8 cellular contexts compared by ENCODE assay signal in genomic region chr10:17483079-17483478, GRCh38. TPM values are rescaled to one million over a fixed set of nuclear protein-coding genes. Genes with fewer than 3 reads are reported as not detected.
"Had no signal": no experiment of that assay in that cellular context is flagged by ENCODE, and none has a peak within 500 bp of the region (broad histone marks: within the 10 kb centered on the region; RNA-seq: fewer than 3 reads in every experiment).

No MANE protein-coding gene starts in this region.

- H3K36me3 Mint-ChIP-seq: IgD-negative memory B cell had no signal

- H3K4me3 Mint-ChIP-seq: IgD-negative memory B cell had no signal

- H3K4me1 ChIP-seq: HAP-1 had no signal

- H3K9ac ChIP-seq: GM23248 had no signal

- DNase-seq: GM23248, GOT3, H7 had no signal

- H3K9me3 ChIP-seq: HAP-1 had no signal

- H2AFZ ChIP-seq: GM23248 had no signal

- ATAC-seq: HCT116 had no signal

- H3K27ac ChIP-seq: GM23248 had no signal

- H3K4me3 ChIP-seq: GM23248, HAP-1 had no signal

- H3K4me1 Mint-ChIP-seq: IgD-negative memory B cell had no signal

- H3K36me3 ChIP-seq: HAP-1 had no signal

RNA-seq across cellular contexts. Expression of gene ST8SIA6, which starts 28.7 kb away (rescaled TPM):
- total RNA-seq: GM23248, H4, HT-29 had no signal
